In genomic region chr12:45215419-45216296, GRCh38 we compare ENCODE assay signal across 8 cellular contexts. TPM values are rescaled to one million over a fixed set of nuclear protein-coding genes. Genes with fewer than 3 reads are reported as not detected.
DNase-seq lines count a peak whose midpoint lies in the region; ATAC-seq, FAIRE-seq and TF ChIP-seq lines count a peak whose summit lies in the region.

TSS of gene ANO6 (plus strand) at chr12:45216095. CDS start at chr12:45216322, 227 bp downstream.

- TF ChIP-seq CTCF in cardiac muscle cell (IDR thresholded peaks at IDR 0.05; ENCODE audit: low read depth, low read length) (peak; percentile 38), upper lobe of left lung (IDR thresholded peaks at IDR 0.05) (peak in 2 of 6 experiments; percentile 8 to 18)

- peak within 1 kb of the TSS; percentile 91 for H3K4me3 ChIP-seq in cardiac muscle cell
- H3K4me3 ChIP-seq in upper lobe of left lung: peak within 1 kb of the TSS; percentile 38 to 86 (median 71)

- peaks cover 1% of the 10 kb centered on the region for H3K36me3 Mint-ChIP-seq in activated naive CD8-positive, alpha-beta T cell treated with anti-CD3 and anti-CD28 coated beads, Interleukin-2, amount 50 U/mL, for 24 hours (ENCODE audit: low read depth)

- H3K4me1 ChIP-seq in cardiac muscle cell (ENCODE audit: low read depth) (peaks cover 12% of the 10 kb centered on the region), upper lobe of left lung (peaks cover 12 to 37% (median 15%) of the 10 kb centered on the region in 4 donors)

- ATAC-seq in HG02763 (IDR thresholded peaks at IDR 0.05; ENCODE audit: unreplicated experiment) (peak; percentile 69), upper lobe of left lung (ENCODE audit: low FRiP score in 2 of 2) (peak; percentile 96)
- ATAC-seq in activated naive CD8-positive, alpha-beta T cell treated with anti-CD3 and anti-CD28 coated beads, Interleukin-2, amount 50 U/mL, for 24 hours: peak; percentile 84

- DNase-seq in GM12892 (ENCODE audit: insufficient read length) (peak; percentile 54), NCI-H128 (lab: John Stamatoyannopoulos, UW; ENCODE audit: unreplicated experiment) (peak; percentile 80), T follicular helper cell (ENCODE audit: low read depth) (peak; percentile 64), cardiac muscle cell (ENCODE audit: low read depth in 1 of 2, low spot score in 1 of 2) (peak; percentile 91 to 92), posterior cingulate gyrus (peak; percentile 70 to 97 (median 81)), upper lobe of left lung (peak; percentile 93 to 96)
- DNase-seq in activated naive CD8-positive, alpha-beta T cell treated with anti-CD3 and anti-CD28 coated beads, Interleukin-2, amount 50 U/mL, for 24 hours: peak; percentile 86

- H3K9me3 ChIP-seq in cardiac muscle cell (ENCODE audit: low read depth): no peaks in the 10 kb centered on the region
- H3K9me3 ChIP-seq in upper lobe of left lung: no peaks in the 10 kb centered on the region

- no peak for TF ChIP-seq EP300 in upper lobe of left lung (IDR thresholded peaks at IDR 0.05)

- H3K27me3 ChIP-seq in cardiac muscle cell: no peaks in the 10 kb centered on the region
- H3K27me3 ChIP-seq in upper lobe of left lung: no peaks in the 10 kb centered on the region

- peak; percentile 99 for FAIRE-seq in GM12892 (lab: Jason Lieb, UNC)

- no peaks in the 10 kb centered on the region for H3K36me3 ChIP-seq in cardiac muscle cell
- no peaks in the 10 kb centered on the region for H3K36me3 ChIP-seq in upper lobe of left lung

- peak within 1 kb of the TSS; percentile 92 for H3K4me3 Mint-ChIP-seq in activated naive CD8-positive, alpha-beta T cell treated with anti-CD3 and anti-CD28 coated beads, Interleukin-2, amount 50 U/mL, for 24 hours

- peak; percentile 86 for TF ChIP-seq POLR2A in GM12892 (IDR thresholded peaks at IDR 0.05; ENCODE audit: low read depth, low read length)
- peak in 3 of 4 donors; percentile 66 to 86 (median 81) for TF ChIP-seq POLR2A in upper lobe of left lung (IDR thresholded peaks at IDR 0.05)

- peak within 1 kb of the TSS; percentile 91 for H3K27ac ChIP-seq in cardiac muscle cell
- peak within 1 kb of the TSS; percentile 90 to 98 (median 96) for H3K27ac ChIP-seq in upper lobe of left lung

- H3K27me3 Mint-ChIP-seq in activated naive CD8-positive, alpha-beta T cell treated with anti-CD3 and anti-CD28 coated beads, Interleukin-2, amount 50 U/mL, for 24 hours: no peaks in the 10 kb centered on the region

- peaks cover 44% of the 10 kb centered on the region for H3K4me1 Mint-ChIP-seq in activated naive CD8-positive, alpha-beta T cell treated with anti-CD3 and anti-CD28 coated beads, Interleukin-2, amount 50 U/mL, for 24 hours

- intact Hi-C loops in posterior cingulate gyrus (cut with DNase I): loop anchor here (5.0 to 10.0 kb wide), 2 partner anchors 89 to 512 kb away; partner anchors contain the start of gene ARID2

- WGBS in upper lobe of left lung, 2 donors: 0 to 1% methylated on average over 36 to 60 of the region's 70 CpGs

- H3K9me3 Mint-ChIP-seq in activated naive CD8-positive, alpha-beta T cell treated with anti-CD3 and anti-CD28 coated beads, Interleukin-2, amount 50 U/mL, for 24 hours: no peaks in the 10 kb centered on the region

- H3K27ac Mint-ChIP-seq in activated naive CD8-positive, alpha-beta T cell treated with anti-CD3 and anti-CD28 coated beads, Interleukin-2, amount 50 U/mL, for 24 hours: peak within 1 kb of the TSS; percentile 94

RNA-seq across cellular contexts. Expression of gene ANO6, which starts in this region (rescaled TPM):
- 23.9 TPM for polyA plus RNA-seq in GM12892 (2012; ENCODE audit: missing spikeins)
- 34.8 and 50.8 TPM in 2 replicates for total RNA-seq in cardiac muscle cell
- 36.0 and 53.1 TPM in 2 replicates for polyA plus RNA-seq in cardiac muscle cell
- total RNA-seq in upper lobe of left lung: 10 to 100 TPM; 26.2 to 83.7 (median 57.9) TPM

Comparison
In these comparisons a context has a peak if more than half of its experiments do, and no peak if none do; other contexts are left out.
1. Peak in every context shown above with its lines: DNase-seq, ATAC-seq, H3K4me3 ChIP-seq and H3K27ac ChIP-seq.